23 cellular contexts compared by ENCODE assay signal in genomic region chr1:170407138-170407537, GRCh38.
"Had no signal": no experiment of that assay in that cellular context is flagged by ENCODE, and none has a peak within 500 bp of the region (broad histone marks: within the 10 kb centered on the region; RNA-seq: fewer than 3 reads in every experiment).

No MANE protein-coding gene starts in this region.

- H3K4me3 ChIP-seq: gastrocnemius medialis, sigmoid colon, upper lobe of left lung had no signal

- H3K27me3 ChIP-seq: brain microvascular endothelial cell, gastrocnemius medialis, neutrophil, sigmoid colon, upper lobe of left lung had no signal

- H3K27ac ChIP-seq: brain microvascular endothelial cell, gastrocnemius medialis, neutrophil, sigmoid colon, upper lobe of left lung, WERI-Rb-1 had no signal

- H3K9me3 Mint-ChIP-seq: activated CD4-positive, alpha-beta T cell treated with anti-CD3 and anti-CD28 coated beads, Interleukin-2, amount 10 ng/mL, durations not matched to agents 7 days and 5 days; activated CD8-positive, alpha-beta T cell treated with anti-CD3 and anti-CD28 coated beads for 36 hours; activated naive CD4-positive, alpha-beta T cell treated with anti-CD3 and anti-CD28 coated beads, Interleukin-2, amount 10 ng/mL, durations not matched to agents 7 days and 5 days had no signal

- H3K36me3 ChIP-seq: brain microvascular endothelial cell, gastrocnemius medialis, neutrophil, sigmoid colon, upper lobe of left lung, WERI-Rb-1 had no signal

- DNase-seq: activated CD4-positive, alpha-beta T cell treated with anti-CD3 and anti-CD28 coated beads, Interleukin-2, amount 10 ng/mL, durations not matched to agents 7 days and 5 days; activated CD4-positive, CD25-positive, alpha-beta regulatory T cell treated with anti-CD3 and anti-CD28 coated beads, Interleukin-2, amount 50 U/mL, for 72 hours; activated CD8-positive, alpha-beta memory T cell treated with anti-CD3 and anti-CD28 coated beads, Interleukin-2, amount 10 ng/mL, durations not matched to agents 7 days and 5 days; activated CD8-positive, alpha-beta T cell treated with anti-CD3 and anti-CD28 coated beads for 36 hours; activated effector memory CD4-positive, alpha-beta T cell treated with anti-CD3 and anti-CD28 coated beads, Interleukin-2, amount 50 U/mL, for 16 hours; activated naive CD4-positive, alpha-beta T cell treated with anti-CD3 and anti-CD28 coated beads, Interleukin-2, amount 10 ng/mL, durations not matched to agents 7 days and 5 days; activated T-cell treated with anti-CD3 and anti-CD28 coated beads for 4 hours; anterior cingulate cortex; brain microvascular endothelial cell; caudate nucleus; effector memory CD4-positive, alpha-beta T cell; gastrocnemius medialis; hippocampal formation; left ventricle myocardium superior; sigmoid colon; stimulated activated CD4-positive, alpha-beta T cell treated with anti-CD3 and anti-CD28 coated beads, Interleukin-4, amount 100 ng/mL, for 24 hours; stimulated activated naive CD8-positive, alpha-beta T cell treated with anti-CD3 and anti-CD28 coated beads, Interleukin-15, Interleukin-2, amounts not matched to agents 100 U/mL and 50 U/mL, for 24 hours; upper lobe of left lung; WERI-Rb-1 had no signal

- H3K4me1 ChIP-seq: gastrocnemius medialis, upper lobe of left lung had no signal

- H3K4me1 Mint-ChIP-seq: activated CD4-positive, alpha-beta T cell treated with anti-CD3 and anti-CD28 coated beads, Interleukin-2, amount 10 ng/mL, durations not matched to agents 7 days and 5 days; activated CD8-positive, alpha-beta memory T cell treated with anti-CD3 and anti-CD28 coated beads, Interleukin-2, amount 10 ng/mL, durations not matched to agents 7 days and 5 days; activated naive CD4-positive, alpha-beta T cell treated with anti-CD3 and anti-CD28 coated beads, Interleukin-2, amount 10 ng/mL, durations not matched to agents 7 days and 5 days; memory B cell had no signal

- ATAC-seq: activated CD8-positive, alpha-beta memory T cell treated with anti-CD3 and anti-CD28 coated beads, Interleukin-2, amount 10 ng/mL, durations not matched to agents 7 days and 5 days; activated CD8-positive, alpha-beta T cell treated with anti-CD3 and anti-CD28 coated beads for 36 hours; esophagus mucosa; gastrocnemius medialis; left ventricle myocardium superior; stimulated activated naive CD8-positive, alpha-beta T cell treated with anti-CD3 and anti-CD28 coated beads, Interleukin-15, Interleukin-2, amounts not matched to agents 100 U/mL and 50 U/mL, for 24 hours had no signal

- H3K27me3 Mint-ChIP-seq: activated naive CD4-positive, alpha-beta T cell treated with anti-CD3 and anti-CD28 coated beads, Interleukin-2, amount 10 ng/mL, durations not matched to agents 7 days and 5 days had no signal

- H3K27ac Mint-ChIP-seq: activated CD4-positive, alpha-beta T cell treated with anti-CD3 and anti-CD28 coated beads, Interleukin-2, amount 10 ng/mL, durations not matched to agents 7 days and 5 days; activated CD8-positive, alpha-beta memory T cell treated with anti-CD3 and anti-CD28 coated beads, Interleukin-2, amount 10 ng/mL, durations not matched to agents 7 days and 5 days; activated CD8-positive, alpha-beta T cell treated with anti-CD3 and anti-CD28 coated beads for 36 hours; activated naive CD4-positive, alpha-beta T cell treated with anti-CD3 and anti-CD28 coated beads, Interleukin-2, amount 10 ng/mL, durations not matched to agents 7 days and 5 days; memory B cell; nephron had no signal

- H3K36me3 Mint-ChIP-seq: activated CD8-positive, alpha-beta memory T cell treated with anti-CD3 and anti-CD28 coated beads, Interleukin-2, amount 10 ng/mL, durations not matched to agents 7 days and 5 days; activated naive CD4-positive, alpha-beta T cell treated with anti-CD3 and anti-CD28 coated beads, Interleukin-2, amount 10 ng/mL, durations not matched to agents 7 days and 5 days; memory B cell had no signal

- H3K4me3 Mint-ChIP-seq: activated CD4-positive, alpha-beta T cell treated with anti-CD3 and anti-CD28 coated beads, Interleukin-2, amount 10 ng/mL, durations not matched to agents 7 days and 5 days; activated CD8-positive, alpha-beta memory T cell treated with anti-CD3 and anti-CD28 coated beads, Interleukin-2, amount 10 ng/mL, durations not matched to agents 7 days and 5 days; activated CD8-positive, alpha-beta T cell treated with anti-CD3 and anti-CD28 coated beads for 36 hours; activated naive CD4-positive, alpha-beta T cell treated with anti-CD3 and anti-CD28 coated beads, Interleukin-2, amount 10 ng/mL, durations not matched to agents 7 days and 5 days; memory B cell; nephron had no signal
